Comparison of ENCODE assay signal across 15 cellular contexts in the genomic region with DNA sequence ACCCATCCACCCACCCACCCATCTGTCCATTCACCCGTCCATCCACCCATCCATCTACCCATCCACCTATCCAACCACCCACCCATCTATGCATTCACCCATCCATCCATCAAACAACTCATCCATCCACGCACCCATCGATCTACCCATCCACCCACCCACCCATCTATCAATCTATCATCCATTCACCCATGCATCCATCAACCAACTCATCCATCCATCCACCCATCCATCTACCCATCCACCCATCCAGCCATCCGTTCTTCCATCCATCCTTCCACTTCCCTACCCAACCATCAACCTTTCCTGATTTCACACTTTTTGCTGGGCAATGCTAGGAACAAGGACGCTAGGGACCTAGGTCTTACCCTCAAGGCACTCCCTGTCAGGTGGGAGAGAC. TPM values are rescaled to one million over a fixed set of nuclear protein-coding genes. Genes with fewer than 3 reads are reported as not detected.
A peak's percentile ranks its signal among the peaks of the same experiment; 100 is the strongest.
DNase-seq lines count a peak whose midpoint lies in the region; ATAC-seq and TF ChIP-seq lines count a peak whose summit lies in the region.
"Had no signal": no experiment of that assay in that cellular context is flagged by ENCODE, and none has a peak within 500 bp of the region (broad histone marks: within the 10 kb centered on the region; RNA-seq: fewer than 3 reads in every experiment).

No MANE protein-coding gene starts in this region.

- ATAC-seq in CD4-positive, alpha-beta T cell (ENCODE audit: poor library complexity), result no peak
- ATAC-seq in activated CD8-positive, alpha-beta T cell treated with anti-CD3 and anti-CD28 coated beads for 36 hours, result no peak
- ATAC-seq in naive B cell (ENCODE audit: low read depth in 2 of 2) (no peak), HG02763 (IDR thresholded peaks at IDR 0.05; ENCODE audit: unreplicated experiment) (no peak), GM21737 (IDR thresholded peaks at IDR 0.05; ENCODE audit: unreplicated experiment) (no peak)

- H3K9me3 Mint-ChIP-seq in CD4-positive, alpha-beta T cell, result no peaks in the 10 kb centered on the region
- H3K9me3 Mint-ChIP-seq in activated CD8-positive, alpha-beta T cell treated with anti-CD3 and anti-CD28 coated beads for 36 hours, result no peaks in the 10 kb centered on the region
- H3K9me3 Mint-ChIP-seq in naive B cell, result peaks cover 0 to 5% (median 0%) of the 10 kb centered on the region in 7 donors

- in situ Hi-C loops in ACHN (cut with HindIII; ENCODE audit: low pct_ligation_motif_present, low pct_unique_long_range_greater_than_20kb, low sequenced_read_pairs), result no loop called here

- peaks cover 24% of the 10 kb centered on the region for H3F3A ChIP-seq in DOHH2 (ENCODE audit: control insufficient read depth, insufficient read depth)

- H3K27me3 ChIP-seq in CD4-positive, alpha-beta T cell (ENCODE audit: control insufficient read depth, insufficient read depth, low read length), result no peaks in the 10 kb centered on the region
- H3K27me3 ChIP-seq in DOHH2 (ENCODE audit: control insufficient read depth, low read length) (peaks cover 3% of the 10 kb centered on the region; the same call in 1 of the 2 replicates), vagina (no peaks in the 10 kb centered on the region)

- H3K4me1 ChIP-seq in DOHH2 (ENCODE audit: control insufficient read depth, low read length) (peaks cover 32% of the 10 kb centered on the region), vagina (peaks cover 27% of the 10 kb centered on the region)

- H3K36me3 ChIP-seq in DOHH2 (ENCODE audit: control insufficient read depth, low read length) (peaks cover 21% of the 10 kb centered on the region), vagina (peaks cover 0 to under 1% of the 10 kb centered on the region in 2 donors)
- H3K36me3 ChIP-seq: neutrophil had no signal

- H3K9me2 ChIP-seq in DOHH2 (replicated peaks; ENCODE audit: control insufficient read depth, low read length), result no peaks in the 10 kb centered on the region
- H3K9me2 ChIP-seq: SK-N-SH had no signal

- H3K27ac ChIP-seq in CD4-positive, alpha-beta T cell (ENCODE audit: low read depth, low read length), result no peak overlapping the region
- no peak overlapping the region for H3K27ac ChIP-seq in DOHH2 (ENCODE audit: low read depth, low read length)
- no peak overlapping the region for H3K27ac ChIP-seq in vagina
- H3K27ac ChIP-seq: neutrophil had no signal

- H3K79me2 ChIP-seq in DOHH2 (ENCODE audit: control insufficient read depth, low read length), result peaks cover 43% of the 10 kb centered on the region

- H3K27ac Mint-ChIP-seq in CD4-positive, alpha-beta T cell, result peak overlapping the region; percentile 75
- H3K27ac Mint-ChIP-seq in activated CD8-positive, alpha-beta T cell treated with anti-CD3 and anti-CD28 coated beads for 36 hours, result no peak overlapping the region
- no peak overlapping the region for H3K27ac Mint-ChIP-seq in naive B cell

- peaks cover 45% of the 10 kb centered on the region for H3K4me1 Mint-ChIP-seq in CD4-positive, alpha-beta T cell (ENCODE audit: low read depth)
- peaks cover 21% of the 10 kb centered on the region for H3K4me1 Mint-ChIP-seq in activated CD8-positive, alpha-beta T cell treated with anti-CD3 and anti-CD28 coated beads for 36 hours (ENCODE audit: low read depth)
- H3K4me1 Mint-ChIP-seq in naive B cell, result peaks cover 28 to 43% (median 42%) of the 10 kb centered on the region in 3 donors

- no peaks in the 10 kb centered on the region for H3K27me3 Mint-ChIP-seq in CD4-positive, alpha-beta T cell
- no peaks in the 10 kb centered on the region for H3K27me3 Mint-ChIP-seq in activated CD8-positive, alpha-beta T cell treated with anti-CD3 and anti-CD28 coated beads for 36 hours
- H3K27me3 Mint-ChIP-seq in naive B cell, result no peaks in the 10 kb centered on the region

- H3K4me3 Mint-ChIP-seq in CD4-positive, alpha-beta T cell, result peak overlapping the region; percentile 77
- peak overlapping the region; percentile 90 for H3K4me3 Mint-ChIP-seq in activated CD8-positive, alpha-beta T cell treated with anti-CD3 and anti-CD28 coated beads for 36 hours
- peak overlapping the region in 6 of 8 donors; percentile 48 to 100 (median 76) for H3K4me3 Mint-ChIP-seq in naive B cell

- TF ChIP-seq CTCF in CD4-positive, alpha-beta T cell (IDR thresholded peaks at IDR 0.05), result no peak
- TF ChIP-seq CTCF in DOHH2 (IDR thresholded peaks at IDR 0.05; ENCODE audit: low read depth, low read length, poor library complexity, severe bottlenecking) (no peak), vagina (IDR thresholded peaks at IDR 0.05) (no peak)
- no peak for TF ChIP-seq CTCF in activated CD8-positive, alpha-beta T cell treated with anti-CD3 and anti-CD28 coated beads for 36 hours (IDR thresholded peaks at IDR 0.05)

- intact Hi-C loops in CD4-positive, alpha-beta T cell (cut with DNase I, micrococcal nuclease), result loop anchor here in 1 of 2 experiments (2.0 kb wide), 1 partner anchor 79 kb away; no protein-coding TSS in a partner anchor
- intact Hi-C loops in activated CD8-positive, alpha-beta T cell treated with anti-CD3 and anti-CD28 coated beads for 36 hours (cut with micrococcal nuclease), result loop anchor here (5.0 kb wide), 1 partner anchor 80 kb away; no protein-coding TSS in a partner anchor
- intact Hi-C loops in vagina (cut with DNase I), result no loop called here

- no peaks in the 10 kb centered on the region for H3K9me3 ChIP-seq in CD4-positive, alpha-beta T cell (ENCODE audit: control insufficient read depth, low read length)
- H3K9me3 ChIP-seq in DOHH2 (ENCODE audit: control insufficient read depth, insufficient read depth, low read length), result no peaks in the 10 kb centered on the region
- no peaks in the 10 kb centered on the region for H3K9me3 ChIP-seq in vagina
- H3K9me3 ChIP-seq: neutrophil, SK-N-SH had no signal

- H3K4me2 ChIP-seq in DOHH2 (ENCODE audit: low read length), result peak overlapping the region; percentile 87
- H3K4me2 ChIP-seq: SK-N-SH had no signal

- TF ChIP-seq POLR2A in vagina (IDR thresholded peaks at IDR 0.05), result no peak

- no peak for DNase-seq in CD4-positive, alpha-beta T cell
- DNase-seq in activated CD8-positive, alpha-beta T cell treated with anti-CD3 and anti-CD28 coated beads for 36 hours, result no peak
- DNase-seq in naive B cell (no peak), ACHN (no peak), vagina (ENCODE audit: extremely low spot score in 2 of 2) (no peak)
- DNase-seq: NCI-H1048, NCI-H526, SK-N-SH had no signal

- POLR2A ChIA-PET in CD4-positive, alpha-beta T cell (lab: Charles Lee), result interaction anchor here (3.4 kb wide), 1 partner anchor 43 kb away, joined by 29 read pairs; a partner anchor contains a TSS
- POLR2A ChIA-PET in activated CD8-positive, alpha-beta T cell treated with anti-CD3 and anti-CD28 coated beads for 36 hours (lab: Charles Lee), result interaction anchor here (3.4 to 10.2 kb wide), 3 partner anchors 10 to 122 kb away, joined by 25 to 217 read pairs (median 37); a partner anchor contains a TSS

- CTCF ChIA-PET in CD4-positive, alpha-beta T cell (lab: Charles Lee), result interaction anchor here (0.8 kb wide), 1 partner anchor 122 kb away, joined by 3 read pairs; no protein-coding TSS in a partner anchor
- CTCF ChIA-PET in activated CD8-positive, alpha-beta T cell treated with anti-CD3 and anti-CD28 coated beads for 36 hours (lab: Charles Lee), result interaction anchor here (1.3 to 3.7 kb wide), 2 partner anchors 80 to 90 kb away, joined by 6 to 33 read pairs; no protein-coding TSS in a partner anchor

- peaks cover 19% of the 10 kb centered on the region for H3K36me3 Mint-ChIP-seq in CD4-positive, alpha-beta T cell (ENCODE audit: low read depth)
- H3K36me3 Mint-ChIP-seq in activated CD8-positive, alpha-beta T cell treated with anti-CD3 and anti-CD28 coated beads for 36 hours (ENCODE audit: low read depth), result peaks cover 28% of the 10 kb centered on the region
- H3K36me3 Mint-ChIP-seq in naive B cell, result peaks cover 0 to 4% of the 10 kb centered on the region in 2 donors

- H3K4me3 ChIP-seq in DOHH2 (ENCODE audit: low read length) (peak overlapping the region; percentile 2; the same call in 1 of the 2 replicates), vagina (no peak overlapping the region)
- H3K4me3 ChIP-seq: lung had no signal

- peaks cover 12% of the 10 kb centered on the region for H4K20me1 ChIP-seq in DOHH2 (ENCODE audit: control insufficient read depth, insufficient read depth, low read depth, low read length)

RNA-seq across cellular contexts. Expression of a gene that starts 2.1 kb away (rescaled TPM):
- total RNA-seq in CD4-positive, alpha-beta T cell, result 10 to 100 TPM; 14.2 to 14.3 TPM
- total RNA-seq in activated CD8-positive, alpha-beta T cell treated with anti-CD3 and anti-CD28 coated beads for 36 hours, result 10 to 100 TPM in 1 of 2 experiments, 1 to 10 TPM in 1; 9.4 to 10.6 TPM
- under 1 TPM in 4 of 6 donors, not detected in 2; 0.29 to 0.90 (median 0.40) TPM for polyA plus RNA-seq in naive B cell (ENCODE audit: low read depth in 6 of 6)
- 5.9 TPM for total RNA-seq in vagina
- total RNA-seq: H4, temporal lobe had no signal

RNA-seq across cellular contexts. Expression of a gene that starts 3.7 kb away (rescaled TPM):
- total RNA-seq in CD4-positive, alpha-beta T cell, result 1,000 to 10,000 TPM; 3,995 to 4,178 TPM
- total RNA-seq in activated CD8-positive, alpha-beta T cell treated with anti-CD3 and anti-CD28 coated beads for 36 hours, result 1,000 to 10,000 TPM; 3,001 to 3,058 TPM
- 100 to 1,000 TPM; 229 to 734 (median 601) TPM for polyA plus RNA-seq in naive B cell (ENCODE audit: low read depth in 6 of 6)
- total RNA-seq in vagina, result 1,166 TPM

RNA-seq across cellular contexts. Expression of a gene that starts 5.4 kb away (rescaled TPM):
- total RNA-seq in CD4-positive, alpha-beta T cell, result not detected
- total RNA-seq in activated CD8-positive, alpha-beta T cell treated with anti-CD3 and anti-CD28 coated beads for 36 hours, result not detected
- not detected for polyA plus RNA-seq in naive B cell (ENCODE audit: low read depth in 6 of 6)
- total RNA-seq in vagina, result not detected
- total RNA-seq: H4 had no signal

RNA-seq across cellular contexts. Expression of a gene that starts 11.8 kb away (rescaled TPM):
- under 1 TPM; 0.22 to 0.92 TPM for total RNA-seq in CD4-positive, alpha-beta T cell
- under 1 TPM in 1 of 2 experiments, not detected in 1; 0.18 TPM for total RNA-seq in activated CD8-positive, alpha-beta T cell treated with anti-CD3 and anti-CD28 coated beads for 36 hours
- polyA plus RNA-seq in naive B cell (ENCODE audit: low read depth in 6 of 6), result not detected
- total RNA-seq in vagina, result not detected

RNA-seq across cellular contexts. Expression of a gene that starts 19.0 kb away (rescaled TPM):
- under 1 TPM in 1 of 2 experiments, not detected in 1; 0.08 TPM for total RNA-seq in CD4-positive, alpha-beta T cell
- not detected for total RNA-seq in activated CD8-positive, alpha-beta T cell treated with anti-CD3 and anti-CD28 coated beads for 36 hours
- not detected for polyA plus RNA-seq in naive B cell (ENCODE audit: low read depth in 6 of 6)
- not detected for total RNA-seq in vagina
- total RNA-seq: H4, temporal lobe had no signal
- polyA plus RNA-seq: lung, SK-N-SH had no signal
